In genomic region chr11:118921121-118921928, GRCh38 we compare ENCODE assay signal across 1 cellular context.
TF ChIP-seq lines count a peak whose summit lies in the region.

No MANE protein-coding gene starts in this region.

TF ChIP-seq in HepG2, 621 proteins besides CTCF, POLR2A, EP300 and RAD21 (continued from another document and continues in another):
- TF ChIP-seq ZBTB4 (CRISPR knock-in tag; IDR thresholded peaks at IDR 0.05; ENCODE audit: borderline replicate concordance) (no peak), ZFP37 (CRISPR knock-in tag; IDR thresholded peaks at IDR 0.05; ENCODE audit: borderline replicate concordance) (no peak), MBD4 (IDR thresholded peaks at IDR 0.05; ENCODE audit: borderline replicate concordance, low read length) (no peak), GATA4 (IDR thresholded peaks at IDR 0.05; ENCODE audit: borderline replicate concordance, low read depth) (no peak), PHF5A (CRISPR knock-in tag; IDR thresholded peaks at IDR 0.05; ENCODE audit: low read depth, unreplicated experiment) (no peak), CREBL2 (CRISPR knock-in tag; IDR thresholded peaks at IDR 0.05; ENCODE audit: borderline replicate concordance) (no peak), ZNF740 (CRISPR knock-in tag; IDR thresholded peaks at IDR 0.05) (0 out of 2 replicates have a peak, but pooled peaks have one; percentile 36), ZNF281 (CRISPR knock-in tag; IDR thresholded peaks at IDR 0.05; ENCODE audit: borderline replicate concordance) (peak; percentile 97), FOXP4 (CRISPR knock-in tag; IDR thresholded peaks at IDR 0.05) (peak; percentile 77), BRF2 (CRISPR knock-in tag; IDR thresholded peaks at IDR 0.05) (no peak), TARDBP (CRISPR knock-in tag; IDR thresholded peaks at IDR 0.05) (peak; percentile 33), NFE2 (CRISPR knock-in tag; IDR thresholded peaks at IDR 0.05) (no peak), ZNF256 (CRISPR knock-in tag; conservative IDR thresholded peaks at IDR 0.05) (no peak), HNRNPLL (IDR thresholded peaks at IDR 0.05; ENCODE audit: low read depth, low read length, poor library complexity, severe bottlenecking) (no peak), ISX (CRISPR knock-in tag; conservative IDR thresholded peaks at IDR 0.05) (no peak), ZNF616 (CRISPR knock-in tag; IDR thresholded peaks at IDR 0.05; ENCODE audit: low read depth) (no peak), IKZF1 (IDR thresholded peaks at IDR 0.05) (no peak), ZNF296 (CRISPR knock-in tag; conservative IDR thresholded peaks at IDR 0.05) (no peak), GATAD2A (CRISPR knock-in tag; IDR thresholded peaks at IDR 0.05) (peak; percentile 90), MNT (IDR thresholded peaks at IDR 0.05) (no peak), ZBTB34 (CRISPR knock-in tag; IDR thresholded peaks at IDR 0.05) (no peak), ZNF766 (CRISPR knock-in tag; IDR thresholded peaks at IDR 0.05; ENCODE audit: borderline replicate concordance) (no peak), ZBTB3 (CRISPR knock-in tag; IDR thresholded peaks at IDR 0.05; ENCODE audit: borderline replicate concordance, low read depth) (0 out of 2 replicates have a peak, but pooled peaks have one; percentile 4), NFATC3 (CRISPR knock-in tag; IDR thresholded peaks at IDR 0.05) (peak; percentile 77; the same call in 1 of the 2 replicates), SETDB1 (CRISPR knock-in tag; IDR thresholded peaks at IDR 0.05; ENCODE audit: borderline replicate concordance) (no peak), ZNF430 (CRISPR knock-in tag; IDR thresholded peaks at IDR 0.05) (no peak; the same call in 1 of the 2 replicates), ZNF138 (CRISPR knock-in tag; IDR thresholded peaks at IDR 0.05; ENCODE audit: low read depth) (no peak), RCOR2 (CRISPR knock-in tag; IDR thresholded peaks at IDR 0.05) (no peak), ZNF263 (CRISPR knock-in tag; IDR thresholded peaks at IDR 0.05) (peak; percentile 94), REXO4 (CRISPR knock-in tag; IDR thresholded peaks at IDR 0.05; ENCODE audit: borderline replicate concordance) (no peak), JDP2 (CRISPR knock-in tag; IDR thresholded peaks at IDR 0.05; ENCODE audit: borderline replicate concordance) (no peak), ZMAT3 (CRISPR knock-in tag; conservative IDR thresholded peaks at IDR 0.05) (0 out of 2 replicates have a peak, but pooled peaks have one; percentile 45), THRA (CRISPR knock-in tag; IDR thresholded peaks at IDR 0.05; ENCODE audit: borderline replicate concordance) (peak; percentile 53; the same call in 1 of the 2 replicates), SIN3B (IDR thresholded peaks at IDR 0.05; ENCODE audit: low read length) (no peak), LBX2 (CRISPR knock-in tag; IDR thresholded peaks at IDR 0.05; ENCODE audit: borderline replicate concordance) (no peak), RXRB (CRISPR knock-in tag; IDR thresholded peaks at IDR 0.05; ENCODE audit: borderline replicate concordance) (peak; percentile 64; the same call in 1 of the 2 replicates), ZBTB20 (CRISPR knock-in tag; IDR thresholded peaks at IDR 0.05; ENCODE audit: borderline replicate concordance, low read depth) (no peak), ZNF224 (CRISPR knock-in tag; IDR thresholded peaks at IDR 0.05) (no peak), TBX2 (CRISPR knock-in tag; IDR thresholded peaks at IDR 0.05; ENCODE audit: borderline replicate concordance) (peak; percentile 63), PATZ1 (CRISPR knock-in tag; IDR thresholded peaks at IDR 0.05) (peak; percentile 96), ZNF382 (CRISPR knock-in tag; IDR thresholded peaks at IDR 0.05; ENCODE audit: borderline replicate concordance) (no peak), ZBTB33 (CRISPR knock-in tag; IDR thresholded peaks at IDR 0.05) (no peak), CC2D1A (CRISPR knock-in tag; IDR thresholded peaks at IDR 0.05) (no peak), BHLHE40 (IDR thresholded peaks at IDR 0.05; ENCODE audit: low read length) (no peak), ZNF101 (CRISPR knock-in tag; IDR thresholded peaks at IDR 0.05; ENCODE audit: borderline replicate concordance, low read depth) (no peak)
